ENCODE assay signal across 1 cellular context in the genomic region with DNA sequence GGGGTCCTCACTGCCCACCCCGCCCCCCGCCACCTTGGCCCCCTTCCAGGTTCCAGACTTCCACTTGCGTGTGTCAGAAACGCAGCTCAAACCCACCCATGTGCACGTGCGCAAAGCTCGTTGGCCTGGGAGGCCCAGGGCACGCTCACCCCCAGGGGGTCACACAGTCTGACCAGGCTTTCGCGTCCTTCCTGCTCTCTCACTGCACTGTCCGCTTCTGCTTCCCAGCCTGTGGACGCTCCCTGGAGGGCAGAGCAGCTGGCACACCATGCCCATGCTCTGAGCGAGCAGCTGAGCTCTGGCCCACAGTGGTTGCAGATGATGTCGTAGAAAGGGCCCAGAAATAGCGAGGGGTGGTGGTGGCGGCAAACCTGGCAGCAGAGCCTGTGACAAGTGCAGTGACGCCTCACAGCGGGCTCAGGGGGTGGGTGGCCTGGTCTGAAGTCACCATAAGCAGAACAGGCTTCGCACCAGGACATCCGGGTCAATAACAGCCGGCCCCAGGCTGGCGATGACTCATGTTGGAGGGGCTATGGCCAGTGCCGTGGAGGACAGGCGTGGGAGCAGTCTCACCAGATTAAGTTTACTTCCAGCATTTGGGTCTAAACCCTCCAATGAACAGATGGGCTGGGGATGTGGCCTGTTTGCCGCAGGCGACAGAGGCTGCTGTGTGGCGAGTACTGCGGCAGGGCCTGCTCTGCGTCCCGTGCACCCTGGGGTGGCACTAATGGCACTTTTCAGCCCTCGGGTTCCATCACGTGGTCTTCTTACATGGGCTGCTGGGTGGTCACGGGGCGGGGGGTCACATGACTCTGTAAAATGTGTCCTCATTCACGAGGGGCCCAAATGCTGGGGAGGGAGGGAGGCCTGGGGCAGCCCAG.
TF ChIP-seq lines count a peak whose summit lies in the region.

No MANE protein-coding gene starts in this region.

TF ChIP-seq in K562, 482 proteins besides CTCF, POLR2A, EP300 and RAD21 (continued from another document and continues in another):
- TF ChIP-seq, protein P1, sequence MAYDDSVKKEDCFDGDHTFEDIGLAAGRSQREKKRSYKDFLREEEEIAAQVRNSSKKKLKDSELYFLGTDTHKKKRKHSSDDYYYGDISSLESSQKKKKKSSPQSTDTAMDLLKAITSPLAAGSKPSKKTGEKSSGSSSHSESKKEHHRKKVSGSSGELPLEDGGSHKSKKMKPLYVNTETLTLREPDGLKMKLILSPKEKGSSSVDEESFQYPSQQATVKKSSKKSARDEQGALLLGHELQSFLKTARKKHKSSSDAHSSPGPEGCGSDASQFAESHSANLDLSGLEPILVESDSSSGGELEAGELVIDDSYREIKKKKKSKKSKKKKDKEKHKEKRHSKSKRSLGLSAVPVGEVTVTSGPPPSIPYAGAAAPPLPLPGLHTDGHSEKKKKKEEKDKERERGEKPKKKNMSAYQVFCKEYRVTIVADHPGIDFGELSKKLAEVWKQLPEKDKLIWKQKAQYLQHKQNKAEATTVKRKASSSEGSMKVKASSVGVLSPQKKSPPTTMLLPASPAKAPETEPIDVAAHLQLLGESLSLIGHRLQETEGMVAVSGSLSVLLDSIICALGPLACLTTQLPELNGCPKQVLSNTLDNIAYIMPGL (CRISPR knock-in tag; IDR thresholded peaks at IDR 0.05) = no peak
- TF ChIP-seq, protein P2, sequence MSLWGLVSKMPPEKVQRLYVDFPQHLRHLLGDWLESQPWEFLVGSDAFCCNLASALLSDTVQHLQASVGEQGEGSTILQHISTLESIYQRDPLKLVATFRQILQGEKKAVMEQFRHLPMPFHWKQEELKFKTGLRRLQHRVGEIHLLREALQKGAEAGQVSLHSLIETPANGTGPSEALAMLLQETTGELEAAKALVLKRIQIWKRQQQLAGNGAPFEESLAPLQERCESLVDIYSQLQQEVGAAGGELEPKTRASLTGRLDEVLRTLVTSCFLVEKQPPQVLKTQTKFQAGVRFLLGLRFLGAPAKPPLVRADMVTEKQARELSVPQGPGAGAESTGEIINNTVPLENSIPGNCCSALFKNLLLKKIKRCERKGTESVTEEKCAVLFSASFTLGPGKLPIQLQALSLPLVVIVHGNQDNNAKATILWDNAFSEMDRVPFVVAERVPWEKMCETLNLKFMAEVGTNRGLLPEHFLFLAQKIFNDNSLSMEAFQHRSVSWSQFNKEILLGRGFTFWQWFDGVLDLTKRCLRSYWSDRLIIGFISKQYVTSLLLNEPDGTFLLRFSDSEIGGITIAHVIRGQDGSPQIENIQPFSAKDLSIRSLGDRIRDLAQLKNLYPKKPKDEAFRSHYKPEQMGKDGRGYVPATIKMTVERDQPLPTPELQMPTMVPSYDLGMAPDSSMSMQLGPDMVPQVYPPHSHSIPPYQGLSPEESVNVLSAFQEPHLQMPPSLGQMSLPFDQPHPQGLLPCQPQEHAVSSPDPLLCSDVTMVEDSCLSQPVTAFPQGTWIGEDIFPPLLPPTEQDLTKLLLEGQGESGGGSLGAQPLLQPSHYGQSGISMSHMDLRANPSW (CRISPR knock-in tag; IDR thresholded peaks at IDR 0.05) = no peak
- TF ChIP-seq, protein P3, sequence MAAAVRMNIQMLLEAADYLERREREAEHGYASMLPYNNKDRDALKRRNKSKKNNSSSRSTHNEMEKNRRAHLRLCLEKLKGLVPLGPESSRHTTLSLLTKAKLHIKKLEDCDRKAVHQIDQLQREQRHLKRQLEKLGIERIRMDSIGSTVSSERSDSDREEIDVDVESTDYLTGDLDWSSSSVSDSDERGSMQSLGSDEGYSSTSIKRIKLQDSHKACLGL (CRISPR knock-in tag; IDR thresholded peaks at IDR 0.05; ENCODE audit: borderline replicate concordance, poor library complexity, severe bottlenecking) = no peak
- no peak for TF ChIP-seq ZNF583 (CRISPR knock-in tag; IDR thresholded peaks at IDR 0.05)
- no peak for TF ChIP-seq SMARCC2 (IDR thresholded peaks at IDR 0.05; ENCODE audit: low read depth)
- no peak for TF ChIP-seq FOXK2 (conservative IDR thresholded peaks at IDR 0.05 in 1 of 2, IDR thresholded peaks at IDR 0.05 in 1 of 2; ENCODE audit: low read depth in 2 of 2)
- no peak for TF ChIP-seq MTA1 (IDR thresholded peaks at IDR 0.05; ENCODE audit: borderline replicate concordance)
- no peak for TF ChIP-seq ZNF436 (CRISPR knock-in tag; IDR thresholded peaks at IDR 0.05)
- TF ChIP-seq KLF1 (tag; IDR thresholded peaks at IDR 0.05) = no peak
- no peak for TF ChIP-seq ZNF75A (CRISPR knock-in tag; IDR thresholded peaks at IDR 0.05)
- TF ChIP-seq MEF2A (IDR thresholded peaks at IDR 0.05; ENCODE audit: control insufficient read depth, low read depth, low read length) = no peak
- TF ChIP-seq HCFC1 (IDR thresholded peaks at IDR 0.05; ENCODE audit: low read depth, low read length) = no peak
- no peak for TF ChIP-seq IFI16 (CRISPR knock-in tag; IDR thresholded peaks at IDR 0.05)
- no peak for TF ChIP-seq FOXM1 (IDR thresholded peaks at IDR 0.05; ENCODE audit: low read depth)
- TF ChIP-seq FOXM1 (CRISPR knock-in tag; IDR thresholded peaks at IDR 0.05; ENCODE audit: low read depth) = no peak
- no peak for TF ChIP-seq ZNF764 (CRISPR knock-in tag; IDR thresholded peaks at IDR 0.05; ENCODE audit: low read depth)
- TF ChIP-seq EHMT2 (IDR thresholded peaks at IDR 0.05) = no peak
- TF ChIP-seq, protein P4, sequence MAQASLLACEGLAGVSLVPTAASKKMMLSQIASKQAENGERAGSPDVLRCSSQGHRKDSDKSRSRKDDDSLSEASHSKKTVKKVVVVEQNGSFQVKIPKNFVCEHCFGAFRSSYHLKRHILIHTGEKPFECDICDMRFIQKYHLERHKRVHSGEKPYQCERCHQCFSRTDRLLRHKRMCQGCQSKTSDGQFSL (CRISPR knock-in tag; IDR thresholded peaks at IDR 0.05) = peak; percentile 86
- TF ChIP-seq, protein P4 (tag; IDR thresholded peaks at IDR 0.05) = no peak
- TF ChIP-seq HNRNPLL (IDR thresholded peaks at IDR 0.05; ENCODE audit: low read depth, low read length, poor library complexity, severe bottlenecking) = no peak
- TF ChIP-seq, protein P5, sequence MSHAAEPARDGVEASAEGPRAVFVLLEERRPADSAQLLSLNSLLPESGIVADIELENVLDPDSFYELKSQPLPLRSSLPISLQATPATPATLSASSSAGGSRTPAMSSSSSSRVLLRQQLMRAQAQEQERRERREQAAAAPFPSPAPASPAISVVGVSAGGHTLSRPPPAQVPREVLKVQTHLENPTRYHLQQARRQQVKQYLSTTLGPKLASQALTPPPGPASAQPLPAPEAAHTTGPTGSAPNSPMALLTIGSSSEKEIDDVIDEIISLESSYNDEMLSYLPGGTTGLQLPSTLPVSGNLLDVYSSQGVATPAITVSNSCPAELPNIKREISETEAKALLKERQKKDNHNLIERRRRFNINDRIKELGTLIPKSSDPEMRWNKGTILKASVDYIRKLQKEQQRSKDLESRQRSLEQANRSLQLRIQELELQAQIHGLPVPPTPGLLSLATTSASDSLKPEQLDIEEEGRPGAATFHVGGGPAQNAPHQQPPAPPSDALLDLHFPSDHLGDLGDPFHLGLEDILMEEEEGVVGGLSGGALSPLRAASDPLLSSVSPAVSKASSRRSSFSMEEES (CRISPR knock-in tag; IDR thresholded peaks at IDR 0.05) = peak; percentile 75
- no peak for TF ChIP-seq ZNF143 (CRISPR knock-in tag; IDR thresholded peaks at IDR 0.05)
- TF ChIP-seq ZBED1 (IDR thresholded peaks at IDR 0.05) = 0 out of 2 replicates have a peak, but pooled peaks have one; percentile 68
- TF ChIP-seq POLR2AphosphoS2 (IDR thresholded peaks at IDR 0.05; ENCODE audit: low read length) = no peak
- TF ChIP-seq KAT8 (IDR thresholded peaks at IDR 0.05; ENCODE audit: low read depth) = no peak
- TF ChIP-seq, protein P6, sequence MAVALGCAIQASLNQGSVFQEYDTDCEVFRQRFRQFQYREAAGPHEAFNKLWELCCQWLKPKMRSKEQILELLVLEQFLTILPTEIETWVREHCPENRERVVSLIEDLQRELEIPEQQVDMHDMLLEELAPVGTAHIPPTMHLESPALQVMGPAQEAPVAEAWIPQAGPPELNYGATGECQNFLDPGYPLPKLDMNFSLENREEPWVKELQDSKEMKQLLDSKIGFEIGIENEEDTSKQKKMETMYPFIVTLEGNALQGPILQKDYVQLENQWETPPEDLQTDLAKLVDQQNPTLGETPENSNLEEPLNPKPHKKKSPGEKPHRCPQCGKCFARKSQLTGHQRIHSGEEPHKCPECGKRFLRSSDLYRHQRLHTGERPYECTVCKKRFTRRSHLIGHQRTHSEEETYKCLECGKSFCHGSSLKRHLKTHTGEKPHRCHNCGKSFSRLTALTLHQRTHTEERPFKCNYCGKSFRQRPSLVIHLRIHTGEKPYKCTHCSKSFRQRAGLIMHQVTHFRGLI (CRISPR knock-in tag; IDR thresholded peaks at IDR 0.05) = no peak
- TF ChIP-seq EWSR1 (IDR thresholded peaks at IDR 0.05; ENCODE audit: borderline replicate concordance, low read depth, partially characterized antibody) = no peak
- no peak for TF ChIP-seq ILK (tag; IDR thresholded peaks at IDR 0.05; ENCODE audit: borderline replicate concordance, low read depth)
- TF ChIP-seq ZNF324 (CRISPR knock-in tag; IDR thresholded peaks at IDR 0.05) = no peak
- no peak for TF ChIP-seq TBL1XR1 (IDR thresholded peaks at IDR 0.05; ENCODE audit: low read length in 2 of 2)
- TF ChIP-seq, protein P7, sequence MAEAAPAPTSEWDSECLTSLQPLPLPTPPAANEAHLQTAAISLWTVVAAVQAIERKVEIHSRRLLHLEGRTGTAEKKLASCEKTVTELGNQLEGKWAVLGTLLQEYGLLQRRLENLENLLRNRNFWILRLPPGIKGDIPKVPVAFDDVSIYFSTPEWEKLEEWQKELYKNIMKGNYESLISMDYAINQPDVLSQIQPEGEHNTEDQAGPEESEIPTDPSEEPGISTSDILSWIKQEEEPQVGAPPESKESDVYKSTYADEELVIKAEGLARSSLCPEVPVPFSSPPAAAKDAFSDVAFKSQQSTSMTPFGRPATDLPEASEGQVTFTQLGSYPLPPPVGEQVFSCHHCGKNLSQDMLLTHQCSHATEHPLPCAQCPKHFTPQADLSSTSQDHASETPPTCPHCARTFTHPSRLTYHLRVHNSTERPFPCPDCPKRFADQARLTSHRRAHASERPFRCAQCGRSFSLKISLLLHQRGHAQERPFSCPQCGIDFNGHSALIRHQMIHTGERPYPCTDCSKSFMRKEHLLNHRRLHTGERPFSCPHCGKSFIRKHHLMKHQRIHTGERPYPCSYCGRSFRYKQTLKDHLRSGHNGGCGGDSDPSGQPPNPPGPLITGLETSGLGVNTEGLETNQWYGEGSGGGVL (CRISPR knock-in tag; IDR thresholded peaks at IDR 0.05) = no peak
- TF ChIP-seq XRCC5 (IDR thresholded peaks at IDR 0.05; ENCODE audit: low read depth, low read length) = no peak
- TF ChIP-seq SRSF9 (IDR thresholded peaks at IDR 0.05; ENCODE audit: borderline replicate concordance, low read depth, low read length) = no peak
- TF ChIP-seq, protein P8, sequence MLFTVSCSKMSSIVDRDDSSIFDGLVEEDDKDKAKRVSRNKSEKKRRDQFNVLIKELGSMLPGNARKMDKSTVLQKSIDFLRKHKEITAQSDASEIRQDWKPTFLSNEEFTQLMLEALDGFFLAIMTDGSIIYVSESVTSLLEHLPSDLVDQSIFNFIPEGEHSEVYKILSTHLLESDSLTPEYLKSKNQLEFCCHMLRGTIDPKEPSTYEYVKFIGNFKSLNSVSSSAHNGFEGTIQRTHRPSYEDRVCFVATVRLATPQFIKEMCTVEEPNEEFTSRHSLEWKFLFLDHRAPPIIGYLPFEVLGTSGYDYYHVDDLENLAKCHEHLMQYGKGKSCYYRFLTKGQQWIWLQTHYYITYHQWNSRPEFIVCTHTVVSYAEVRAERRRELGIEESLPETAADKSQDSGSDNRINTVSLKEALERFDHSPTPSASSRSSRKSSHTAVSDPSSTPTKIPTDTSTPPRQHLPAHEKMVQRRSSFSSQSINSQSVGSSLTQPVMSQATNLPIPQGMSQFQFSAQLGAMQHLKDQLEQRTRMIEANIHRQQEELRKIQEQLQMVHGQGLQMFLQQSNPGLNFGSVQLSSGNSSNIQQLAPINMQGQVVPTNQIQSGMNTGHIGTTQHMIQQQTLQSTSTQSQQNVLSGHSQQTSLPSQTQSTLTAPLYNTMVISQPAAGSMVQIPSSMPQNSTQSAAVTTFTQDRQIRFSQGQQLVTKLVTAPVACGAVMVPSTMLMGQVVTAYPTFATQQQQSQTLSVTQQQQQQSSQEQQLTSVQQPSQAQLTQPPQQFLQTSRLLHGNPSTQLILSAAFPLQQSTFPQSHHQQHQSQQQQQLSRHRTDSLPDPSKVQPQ (CRISPR knock-in tag; IDR thresholded peaks at IDR 0.05; ENCODE audit: borderline replicate concordance) = no peak
- no peak for TF ChIP-seq JUNB (CRISPR knock-in tag; conservative IDR thresholded peaks at IDR 0.05)
- TF ChIP-seq SREBF1 (IDR thresholded peaks at IDR 0.05; ENCODE audit: borderline replicate concordance, low read depth, low read length) = no peak
- no peak for TF ChIP-seq HMGN3 (IDR thresholded peaks at IDR 0.05; ENCODE audit: borderline replicate concordance, extremely low read depth, insufficient read length, low read depth, low read length)
- no peak for TF ChIP-seq BRF1 (IDR thresholded peaks at IDR 0.05; ENCODE audit: borderline replicate concordance, extremely low read depth, insufficient read length)
- TF ChIP-seq, protein P9, sequence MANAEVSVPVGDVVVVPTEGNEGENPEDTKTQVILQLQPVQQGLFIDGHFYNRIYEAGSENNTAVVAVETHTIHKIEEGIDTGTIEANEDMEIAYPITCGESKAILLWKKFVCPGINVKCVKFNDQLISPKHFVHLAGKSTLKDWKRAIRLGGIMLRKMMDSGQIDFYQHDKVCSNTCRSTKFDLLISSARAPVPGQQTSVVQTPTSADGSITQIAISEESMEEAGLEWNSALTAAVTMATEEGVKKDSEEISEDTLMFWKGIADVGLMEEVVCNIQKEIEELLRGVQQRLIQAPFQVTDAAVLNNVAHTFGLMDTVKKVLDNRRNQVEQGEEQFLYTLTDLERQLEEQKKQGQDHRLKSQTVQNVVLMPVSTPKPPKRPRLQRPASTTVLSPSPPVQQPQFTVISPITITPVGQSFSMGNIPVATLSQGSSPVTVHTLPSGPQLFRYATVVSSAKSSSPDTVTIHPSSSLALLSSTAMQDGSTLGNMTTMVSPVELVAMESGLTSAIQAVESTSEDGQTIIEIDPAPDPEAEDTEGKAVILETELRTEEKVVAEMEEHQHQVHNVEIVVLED (CRISPR knock-in tag; IDR thresholded peaks at IDR 0.05) = no peak
- TF ChIP-seq PTBP1 (IDR thresholded peaks at IDR 0.05; ENCODE audit: low read depth, low read length) = no peak
- no peak for TF ChIP-seq RNF2 (IDR thresholded peaks at IDR 0.05)
